In the genomic region with DNA sequence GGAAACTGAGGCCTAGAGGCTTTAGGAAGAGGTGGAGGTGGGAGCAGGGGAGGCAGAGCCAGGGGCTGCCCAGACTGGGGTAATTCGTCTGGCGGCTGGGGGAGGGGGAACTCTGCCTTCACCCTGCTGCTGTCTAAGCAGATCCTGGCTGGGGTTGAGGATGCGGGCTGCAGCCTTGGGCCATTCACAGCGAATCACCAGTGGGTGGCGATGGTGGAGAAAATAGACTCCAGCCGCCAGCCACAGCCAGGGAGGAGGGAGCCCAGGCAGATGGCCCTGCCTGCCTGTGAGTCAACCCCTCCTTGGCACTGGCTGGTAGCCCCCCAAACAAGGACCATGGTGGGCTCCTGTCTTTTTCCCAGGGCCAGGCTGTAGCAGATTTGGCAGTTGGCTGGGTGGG, we compare ENCODE assay signal across 1 cellular context.
TF ChIP-seq lines count a peak whose summit lies in the region.

No MANE protein-coding gene starts in this region.

TF ChIP-seq in H1, 55 proteins besides CTCF, POLR2A, EP300 and RAD21:
- TF ChIP-seq PHF8 (conservative IDR thresholded peaks at IDR 0.05; ENCODE audit: low read depth, low read length) (no peak), ATF2 (IDR thresholded peaks at IDR 0.05; ENCODE audit: low read length) (no peak), GTF2F1 (IDR thresholded peaks at IDR 0.05; ENCODE audit: borderline replicate concordance, low read depth, low read length) (no peak), SP2 (IDR thresholded peaks at IDR 0.05; ENCODE audit: low read length) (no peak), SIN3A (conservative IDR thresholded peaks at IDR 0.05 in 1 of 2, IDR thresholded peaks at IDR 0.05 in 1 of 2; ENCODE audit: low read depth in 1 of 2, low read length in 2 of 2) (no peak), NRF1 (IDR thresholded peaks at IDR 0.05; ENCODE audit: low read depth, low read length) (no peak)
TF ChIP-seq in H1: peak in this region for 0.
